Comparison of ENCODE assay signal across 38 cellular contexts in genomic region chr16:1213796-1214372, GRCh38. TPM values are rescaled to one million over a fixed set of nuclear protein-coding genes. Genes with fewer than 3 reads are reported as not detected.
"Had no signal": no experiment of that assay in that cellular context is flagged by ENCODE, and none has a peak within 500 bp of the region (broad histone marks: within the 10 kb centered on the region; RNA-seq: fewer than 3 reads in every experiment).

No MANE protein-coding gene starts in this region.

- H3K27me3 ChIP-seq: adrenal gland, body of pancreas, brain microvascular endothelial cell had no signal

- DNase-seq: activated B cell treated with CpG ODN at 0.5 μM for 24 hours; activated CD4-positive, alpha-beta memory T cell treated with anti-CD3 and anti-CD28 coated beads for 36 hours; activated CD4-positive, alpha-beta T cell treated with anti-CD3 and anti-CD28 coated beads for 4 hours; activated CD4-positive, alpha-beta T cell treated with anti-CD3 and anti-CD28 coated beads, Interleukin-2, amount 10 ng/mL, durations not matched to agents 24 days and 14 days; activated CD4-positive, alpha-beta T cell treated with anti-CD3 and anti-CD28 coated beads, Interleukin-2, amount 50 U/mL, for 1 hour; activated CD4-positive, alpha-beta T cell treated with anti-CD3 and anti-CD28 coated beads, Interleukin-2, amount 50 U/mL, for 4 hours; activated CD4-positive, CD25-positive, alpha-beta regulatory T cell treated with anti-CD3 and anti-CD28 coated beads, Interleukin-2, amount 50 U/mL, for 72 hours; activated CD8-positive, alpha-beta memory T cell treated with anti-CD3 and anti-CD28 coated beads, Interleukin-2, amount 50 U/mL, for 4 hours; activated CD8-positive, alpha-beta T cell treated with anti-CD3 and anti-CD28 coated beads for 36 hours; activated effector memory CD4-positive, alpha-beta T cell treated with anti-CD3 and anti-CD28 coated beads, Interleukin-2, amount 50 U/mL, for 16 hours; activated gamma-delta T cell treated with Interleukin-2 at 50 U/mL for 16 hours; activated naive CD4-positive, alpha-beta T cell; activated naive CD4-positive, alpha-beta T cell treated with anti-CD3 and anti-CD28 coated beads for 36 hours; activated naive CD4-positive, alpha-beta T cell treated with anti-CD3 and anti-CD28 coated beads, Interleukin-2, amount 50 U/mL, for 16 hours; activated naive CD8-positive, alpha-beta T cell treated with anti-CD3 and anti-CD28 coated beads for 36 hours; activated T-cell treated with anti-CD3 and anti-CD28 coated beads for 4 hours; activated T-cell treated with anti-CD3 and anti-CD28 coated beads, Interleukin-2, amount 50 U/mL, for 1 hour; activated T-cell treated with anti-CD3 and anti-CD28 coated beads, Interleukin-2, amount 50 U/mL, for 4 hours; activated T-cell treated with anti-CD3 and anti-CD28 coated beads, Interleukin-2, amount 50 U/mL, for 72 hours; adrenal gland; amniotic stem cell; aorta; body of pancreas; brain microvascular endothelial cell; central memory CD4-positive, alpha-beta T cell; T-helper 1 cell; T-helper 2 cell; T-helper 9 cell had no signal

- H3K4me1 ChIP-seq: adrenal gland, body of pancreas, breast epithelium had no signal

- FAIRE-seq: astrocyte, TTC549 had no signal

- H3K27ac ChIP-seq: adrenal gland, body of pancreas, brain microvascular endothelial cell, breast epithelium, VCaP had no signal

- H3K36me3 ChIP-seq: breast epithelium had no signal

- H3K9me3 ChIP-seq: adrenal gland, body of pancreas, breast epithelium had no signal

- H3K4me3 ChIP-seq: adrenal gland, body of pancreas, breast epithelium had no signal

- ATAC-seq: activated CD8-positive, alpha-beta T cell treated with anti-CD3 and anti-CD28 coated beads for 36 hours; activated naive CD4-positive, alpha-beta T cell treated with anti-CD3 and anti-CD28 coated beads, Interleukin-2, amount 50 U/mL, for 72 hours; activated T-cell treated with anti-CD3 and anti-CD28 coated beads, Interleukin-2, amount 50 U/mL, for 4 hours; activated T-cell treated with anti-CD3 and anti-CD28 coated beads, Interleukin-2, amount 50 U/mL, for 72 hours; activated T-helper 17 cell treated with anti-CD3 and anti-CD28 coated beads, Interleukin-2, amount 50 U/mL, for 72 hours; body of pancreas had no signal

RNA-seq across cellular contexts. Expression of gene TPSG1, which starts 11.2 kb away (rescaled TPM):
- total RNA-seq: activated B cell treated with CpG ODN at 0.5 μM for 24 hours; activated CD4-positive, alpha-beta memory T cell treated with anti-CD3 and anti-CD28 coated beads for 36 hours; activated CD4-positive, alpha-beta T cell treated with anti-CD3 and anti-CD28 coated beads, Interleukin-2, amount 10 ng/mL, durations not matched to agents 24 days and 14 days; activated CD8-positive, alpha-beta memory T cell treated with anti-CD3 and anti-CD28 coated beads for 36 hours; activated CD8-positive, alpha-beta T cell treated with anti-CD3 and anti-CD28 coated beads for 36 hours; activated naive CD4-positive, alpha-beta T cell treated with anti-CD3 and anti-CD28 coated beads for 36 hours; activated naive CD4-positive, alpha-beta T cell treated with anti-CD3 and anti-CD28 coated beads, Interleukin-2, amount 50 U/mL, for 72 hours; activated naive CD8-positive, alpha-beta T cell treated with anti-CD3 and anti-CD28 coated beads for 36 hours; activated T-cell treated with anti-CD3 and anti-CD28 coated beads, Interleukin-2, amount 50 U/mL, for 4 hours; activated T-helper 1 cell treated with anti-CD3 and anti-CD28 coated beads, Interleukin-12 subunit alpha, Interleukin-12 subunit beta, Interleukin-2, Interleukin-4 antibody, amounts not matched to agents 30 ng/mL and 10 ng/mL and 1 ng/mL, durations not matched to agents 14 hours and 24 hours and 36 hours; activated T-helper 17 cell treated with anti-CD3 and anti-CD28 coated beads, Interleukin-2, amount 50 U/mL, for 72 hours; astrocyte; body of pancreas; cardiac septum; chondrocyte had no signal

RNA-seq across cellular contexts. Expression of gene TPSB2, which starts 16.1 kb away (rescaled TPM):
- total RNA-seq: activated B cell treated with CpG ODN at 0.5 μM for 24 hours; activated CD4-positive, alpha-beta memory T cell treated with anti-CD3 and anti-CD28 coated beads for 36 hours; activated CD4-positive, alpha-beta T cell treated with anti-CD3 and anti-CD28 coated beads, Interleukin-2, amount 10 ng/mL, durations not matched to agents 24 days and 14 days; activated CD8-positive, alpha-beta memory T cell treated with anti-CD3 and anti-CD28 coated beads for 36 hours; activated CD8-positive, alpha-beta T cell treated with anti-CD3 and anti-CD28 coated beads for 36 hours; activated naive CD4-positive, alpha-beta T cell treated with anti-CD3 and anti-CD28 coated beads for 36 hours; activated naive CD8-positive, alpha-beta T cell treated with anti-CD3 and anti-CD28 coated beads for 36 hours; activated T-helper 1 cell treated with anti-CD3 and anti-CD28 coated beads, Interleukin-12 subunit alpha, Interleukin-12 subunit beta, Interleukin-2, Interleukin-4 antibody, amounts not matched to agents 30 ng/mL and 10 ng/mL and 1 ng/mL, durations not matched to agents 14 hours and 24 hours and 36 hours; activated T-helper 17 cell treated with anti-CD3 and anti-CD28 coated beads, Interleukin-2, amount 50 U/mL, for 72 hours; astrocyte; chondrocyte had no signal

RNA-seq across cellular contexts. Expression of gene TPSAB1, which starts 26.6 kb away (rescaled TPM):
- total RNA-seq: activated B cell treated with CpG ODN at 0.5 μM for 24 hours; activated CD4-positive, alpha-beta memory T cell treated with anti-CD3 and anti-CD28 coated beads for 36 hours; activated CD4-positive, alpha-beta T cell treated with anti-CD3 and anti-CD28 coated beads, Interleukin-2, amount 10 ng/mL, durations not matched to agents 24 days and 14 days; activated CD8-positive, alpha-beta memory T cell treated with anti-CD3 and anti-CD28 coated beads for 36 hours; activated CD8-positive, alpha-beta T cell treated with anti-CD3 and anti-CD28 coated beads for 36 hours; activated naive CD4-positive, alpha-beta T cell treated with anti-CD3 and anti-CD28 coated beads for 36 hours; activated naive CD8-positive, alpha-beta T cell treated with anti-CD3 and anti-CD28 coated beads for 36 hours; activated T-helper 1 cell treated with anti-CD3 and anti-CD28 coated beads, Interleukin-12 subunit alpha, Interleukin-12 subunit beta, Interleukin-2, Interleukin-4 antibody, amounts not matched to agents 30 ng/mL and 10 ng/mL and 1 ng/mL, durations not matched to agents 14 hours and 24 hours and 36 hours; astrocyte; chondrocyte had no signal

RNA-seq across cellular contexts. Expression of gene TPSD1, which starts 42.0 kb away (rescaled TPM):
- total RNA-seq: activated B cell treated with CpG ODN at 0.5 μM for 24 hours; activated CD4-positive, alpha-beta memory T cell treated with anti-CD3 and anti-CD28 coated beads for 36 hours; activated CD4-positive, alpha-beta T cell treated with anti-CD3 and anti-CD28 coated beads, Interleukin-2, amount 10 ng/mL, durations not matched to agents 24 days and 14 days; activated CD8-positive, alpha-beta memory T cell treated with anti-CD3 and anti-CD28 coated beads for 36 hours; activated CD8-positive, alpha-beta T cell treated with anti-CD3 and anti-CD28 coated beads for 36 hours; activated naive CD4-positive, alpha-beta T cell treated with anti-CD3 and anti-CD28 coated beads for 36 hours; activated naive CD4-positive, alpha-beta T cell treated with anti-CD3 and anti-CD28 coated beads, Interleukin-2, amount 50 U/mL, for 72 hours; activated naive CD8-positive, alpha-beta T cell treated with anti-CD3 and anti-CD28 coated beads for 36 hours; activated T-cell treated with anti-CD3 and anti-CD28 coated beads, Interleukin-2, amount 50 U/mL, for 72 hours; activated T-helper 1 cell treated with anti-CD3 and anti-CD28 coated beads, Interleukin-12 subunit alpha, Interleukin-12 subunit beta, Interleukin-2, Interleukin-4 antibody, amounts not matched to agents 30 ng/mL and 10 ng/mL and 1 ng/mL, durations not matched to agents 14 hours and 24 hours and 36 hours; activated T-helper 17 cell treated with anti-CD3 and anti-CD28 coated beads, Interleukin-2, amount 50 U/mL, for 72 hours; adrenal gland; aorta; astrocyte; cardiac septum; chondrocyte had no signal
